In genomic region chr14:91250912-91251311, GRCh38 we compare ENCODE assay signal across 11 cellular contexts.
A peak's percentile ranks its signal among the peaks of the same experiment; 100 is the strongest.
DNase-seq lines count a peak whose midpoint lies in the region; ATAC-seq lines count a peak whose summit lies in the region.
"Had no signal": no experiment of that assay in that cellular context is flagged by ENCODE, and none has a peak within 500 bp of the region (broad histone marks: within the 10 kb centered on the region; RNA-seq: fewer than 3 reads in every experiment).

No MANE protein-coding gene starts in this region.

- peaks cover 54% of the 10 kb centered on the region for H3K36me3 Mint-ChIP-seq in T-helper 2 cell treated with Interferon-gamma antibody and Interleukin-4, amounts not matched to agents 5 μg/mL and 100 μg/mL, for 36 hours (ENCODE audit: low read depth)
- peaks cover 87% of the 10 kb centered on the region for H3K36me3 Mint-ChIP-seq in stimulated activated effector memory CD8-positive, alpha-beta T cell treated with anti-CD3 and anti-CD28 coated beads, Interleukin-12 subunit alpha, Interleukin-12 subunit beta, amount 100 ng/mL, for 72 hours

- no peak for DNase-seq in T-helper 2 cell treated with Interferon-gamma antibody and Interleukin-4, amounts not matched to agents 5 μg/mL and 100 μg/mL, for 36 hours (ENCODE audit: low spot score)
- DNase-seq in T-helper 2 cell (no peak), NCI-H1092 treated with DMSO at 0.1 percent for 48 hours (lab: John Stamatoyannopoulos, UW) (peak; percentile 83), cerebellar cortex (ENCODE audit: low spot score) (peak; percentile 52), NCI-H82 treated with DMSO at 0.1 percent for 48 hours (lab: John Stamatoyannopoulos, UW; ENCODE audit: unreplicated experiment) (no peak)
- DNase-seq in stimulated activated effector memory CD8-positive, alpha-beta T cell treated with anti-CD3 and anti-CD28 coated beads, Interleukin-12 subunit alpha, Interleukin-12 subunit beta, amount 100 ng/mL, for 72 hours (ENCODE audit: low spot score in 2 of 2) = no peak
- DNase-seq: AML-193; cortex of kidney; stimulated activated CD4-positive, alpha-beta T cell treated with anti-CD3 and anti-CD28 coated beads, Interleukin-4, amount 100 ng/mL, for 1 hour had no signal

- H3K9me3 Mint-ChIP-seq in T-helper 2 cell treated with Interferon-gamma antibody and Interleukin-4, amounts not matched to agents 5 μg/mL and 100 μg/mL, for 36 hours = no peaks in the 10 kb centered on the region
- peaks cover 4% of the 10 kb centered on the region for H3K9me3 Mint-ChIP-seq in stimulated activated effector memory CD8-positive, alpha-beta T cell treated with anti-CD3 and anti-CD28 coated beads, Interleukin-12 subunit alpha, Interleukin-12 subunit beta, amount 100 ng/mL, for 72 hours

- H3K27ac Mint-ChIP-seq in T-helper 2 cell treated with Interferon-gamma antibody and Interleukin-4, amounts not matched to agents 5 μg/mL and 100 μg/mL, for 36 hours = peak overlapping the region; percentile 96
- H3K27ac Mint-ChIP-seq in stimulated activated effector memory CD8-positive, alpha-beta T cell treated with anti-CD3 and anti-CD28 coated beads, Interleukin-12 subunit alpha, Interleukin-12 subunit beta, amount 100 ng/mL, for 72 hours = peak overlapping the region; percentile 82

- H3K4me1 Mint-ChIP-seq in T-helper 2 cell treated with Interferon-gamma antibody and Interleukin-4, amounts not matched to agents 5 μg/mL and 100 μg/mL, for 36 hours (ENCODE audit: low read depth) = peaks cover 73% of the 10 kb centered on the region
- H3K4me1 Mint-ChIP-seq in stimulated activated effector memory CD8-positive, alpha-beta T cell treated with anti-CD3 and anti-CD28 coated beads, Interleukin-12 subunit alpha, Interleukin-12 subunit beta, amount 100 ng/mL, for 72 hours = peaks cover 85% of the 10 kb centered on the region

- H3K27me3 Mint-ChIP-seq in T-helper 2 cell treated with Interferon-gamma antibody and Interleukin-4, amounts not matched to agents 5 μg/mL and 100 μg/mL, for 36 hours (ENCODE audit: low read depth) = no peaks in the 10 kb centered on the region

- ATAC-seq in stimulated activated effector memory CD8-positive, alpha-beta T cell treated with anti-CD3 and anti-CD28 coated beads, Interleukin-12 subunit alpha, Interleukin-12 subunit beta, amount 100 ng/mL, for 72 hours = no peak
- ATAC-seq in HG02981 (IDR thresholded peaks at IDR 0.05; ENCODE audit: unreplicated experiment) = no peak
- no peak for ATAC-seq in HG03460 (IDR thresholded peaks at IDR 0.05; ENCODE audit: unreplicated experiment)

- H3K4me3 Mint-ChIP-seq in T-helper 2 cell treated with Interferon-gamma antibody and Interleukin-4, amounts not matched to agents 5 μg/mL and 100 μg/mL, for 36 hours = peak overlapping the region; percentile 79
- peak overlapping the region; percentile 62 for H3K4me3 Mint-ChIP-seq in stimulated activated effector memory CD8-positive, alpha-beta T cell treated with anti-CD3 and anti-CD28 coated beads, Interleukin-12 subunit alpha, Interleukin-12 subunit beta, amount 100 ng/mL, for 72 hours

Comparison
In these comparisons a context has a peak if more than half of its experiments do, and no peak if none do; other contexts are left out.
1. DNase-seq: peak in NCI-H1092 treated with DMSO at 0.1 percent for 48 hours (single experiment) and cerebellar cortex (single experiment); none in T-helper 2 cell treated with Interferon-gamma antibody and Interleukin-4, amounts not matched to agents 5 μg/mL and 100 μg/mL, for 36 hours (single experiment), T-helper 2 cell (0 of 5), stimulated activated effector memory CD8-positive, alpha-beta T cell treated with anti-CD3 and anti-CD28 coated beads, Interleukin-12 subunit alpha, Interleukin-12 subunit beta, amount 100 ng/mL, for 72 hours (0 of 2) and NCI-H82 treated with DMSO at 0.1 percent for 48 hours (single experiment).